15 cellular contexts compared by ENCODE assay signal in genomic region chr14:67428501-67429031, GRCh38. TPM values are rescaled to one million over a fixed set of nuclear protein-coding genes. Genes with fewer than 3 reads are reported as not detected.
DNase-seq lines count a peak whose midpoint lies in the region; ATAC-seq and TF ChIP-seq lines count a peak whose summit lies in the region.
"Had no signal": no experiment of that assay in that cellular context is flagged by ENCODE, and none has a peak within 500 bp of the region (broad histone marks: within the 10 kb centered on the region; RNA-seq: fewer than 3 reads in every experiment).

No MANE protein-coding gene starts in this region.

- H3K27ac Mint-ChIP-seq in activated CD4-positive, alpha-beta memory T cell treated with anti-CD3 and anti-CD28 coated beads for 36 hours = no peak overlapping the region
- no peak overlapping the region for H3K27ac Mint-ChIP-seq in activated CD4-positive, alpha-beta T cell treated with anti-CD3 and anti-CD28 coated beads for 36 hours
- H3K27ac Mint-ChIP-seq: immature natural killer cell had no signal

- H3K36me3 ChIP-seq in body of pancreas (replicated peaks in 1 of 2; ENCODE audit: insufficient read depth in 1 of 2, low read depth in 2 of 2) = no peaks in the 10 kb centered on the region

- H3K9me3 ChIP-seq in AG04450 (ENCODE audit: control insufficient read depth, insufficient read depth, low read length) (no peaks in the 10 kb centered on the region), body of pancreas (no peaks in the 10 kb centered on the region)
- H3K9me3 ChIP-seq: testis had no signal

- no peak overlapping the region for H3K4me3 ChIP-seq in AG04450 (ENCODE audit: low read depth, low read length)
- H3K4me3 ChIP-seq in body of pancreas = no peak overlapping the region
- H3K4me3 ChIP-seq: testis had no signal

- peaks cover 21% of the 10 kb centered on the region for H3K4me1 ChIP-seq in body of pancreas

- peaks cover 3% of the 10 kb centered on the region for H3K4me1 Mint-ChIP-seq in activated CD4-positive, alpha-beta memory T cell treated with anti-CD3 and anti-CD28 coated beads for 36 hours (ENCODE audit: low read depth)
- no peaks in the 10 kb centered on the region for H3K4me1 Mint-ChIP-seq in activated CD4-positive, alpha-beta T cell treated with anti-CD3 and anti-CD28 coated beads for 36 hours
- H3K4me1 Mint-ChIP-seq: immature natural killer cell had no signal

- H3K4me3 Mint-ChIP-seq in activated CD4-positive, alpha-beta memory T cell treated with anti-CD3 and anti-CD28 coated beads for 36 hours = no peak overlapping the region
- H3K4me3 Mint-ChIP-seq in activated CD4-positive, alpha-beta T cell treated with anti-CD3 and anti-CD28 coated beads for 36 hours = no peak overlapping the region
- H3K4me3 Mint-ChIP-seq: immature natural killer cell had no signal

- no peak overlapping the region for H3K27ac ChIP-seq in AG04450 (ENCODE audit: low read depth, low read length)
- H3K27ac ChIP-seq in body of pancreas = peak overlapping the region; percentile 61 to 78 (median 64)
- H3K27ac ChIP-seq: testis had no signal

- POLR2A ChIA-PET in AG04450 (lab: Yijun Ruan, JAX) = no interaction called here
- POLR2A ChIA-PET in activated CD4-positive, alpha-beta memory T cell treated with anti-CD3 and anti-CD28 coated beads for 36 hours (lab: Charles Lee) = no interaction called here
- POLR2A ChIA-PET in activated CD4-positive, alpha-beta T cell treated with anti-CD3 and anti-CD28 coated beads for 36 hours (lab: Charles Lee) = no interaction called here

- H3K27me3 Mint-ChIP-seq in activated CD4-positive, alpha-beta memory T cell treated with anti-CD3 and anti-CD28 coated beads for 36 hours = peaks cover 18% of the 10 kb centered on the region
- peaks cover 14% of the 10 kb centered on the region for H3K27me3 Mint-ChIP-seq in activated CD4-positive, alpha-beta T cell treated with anti-CD3 and anti-CD28 coated beads for 36 hours

- CTCF ChIA-PET in AG04450 (lab: Charles Lee) = interaction anchor here (0.8 to 5.8 kb wide), 14 partner anchors 10 to 275 kb away, joined by 3 to 114 read pairs (median 10); partner anchors contain the start of genes ARG2 and RDH11
- CTCF ChIA-PET in activated CD4-positive, alpha-beta memory T cell treated with anti-CD3 and anti-CD28 coated beads for 36 hours (lab: Charles Lee) = interaction anchor here (0.8 to 12.9 kb wide), 23 partner anchors 9 to 1070 kb away, joined by 3 to 249 read pairs (median 7); partner anchors contain the start of genes ARG2 and PIGH
- CTCF ChIA-PET in activated CD4-positive, alpha-beta T cell treated with anti-CD3 and anti-CD28 coated beads for 36 hours (lab: Charles Lee) = interaction anchor here (0.6 to 11.1 kb wide), 21 partner anchors 18 to 286 kb away, joined by 3 to 159 read pairs (median 4); partner anchors contain the start of gene PLEK2

- intact Hi-C loops in body of pancreas (cut with DNase I) = loop anchor here (10.0 kb wide), 1 partner anchor 146 kb away; no protein-coding TSS in a partner anchor
- intact Hi-C loops in activated CD4-positive, alpha-beta memory T cell treated with anti-CD3 and anti-CD28 coated beads for 36 hours (cut with micrococcal nuclease) = loop anchor here (5.0 kb wide), 1 partner anchor 274 kb away; the partner anchor contains the start of gene RDH12
- intact Hi-C loops in activated CD4-positive, alpha-beta T cell treated with anti-CD3 and anti-CD28 coated beads for 36 hours (cut with DNase I, micrococcal nuclease) = loop anchor here in 1 of 2 experiments (10.0 kb wide), 1 partner anchor 96 kb away; no protein-coding TSS in a partner anchor

- TF ChIP-seq CTCF in AG04450 (IDR thresholded peaks at IDR 0.05; ENCODE audit: low read depth, low read length) (peak; percentile 7; the same call in 1 of the 2 replicates), body of pancreas (IDR thresholded peaks at IDR 0.05) (peak in 3 of 7 experiments; percentile 1 to 31 (median 12))

- H3K27me3 ChIP-seq in AG04450 (ENCODE audit: control insufficient read depth, insufficient read depth, low read length) (peaks cover 16% of the 10 kb centered on the region), body of pancreas (no peaks in the 10 kb centered on the region)
- H3K27me3 ChIP-seq: testis had no signal

- DNase-seq in AG04450 (ENCODE audit: low read depth, low spot score) (peak; percentile 27), HT1080 (ENCODE audit: low read depth) (peak; percentile 69), body of pancreas (peak; percentile 48 to 72 (median 63)), kidney tubule cell (ENCODE audit: low spot score) (peak; percentile 56), OCI-M2 (lab: John Stamatoyannopoulos, UW; ENCODE audit: unreplicated experiment) (no peak)
- DNase-seq in activated T-cell treated with anti-CD3 and anti-CD28 coated beads, Interleukin-2, amount 50 U/mL, for 48 hours = no peak
- DNase-seq in activated CD4-positive, alpha-beta memory T cell treated with anti-CD3 and anti-CD28 coated beads for 36 hours = no peak
- no peak for DNase-seq in activated CD4-positive, alpha-beta T cell treated with anti-CD3 and anti-CD28 coated beads for 36 hours
- DNase-seq: activated gamma-delta T cell treated with Interleukin-2 at 50 U/mL for 16 hours; immature natural killer cell; NCI-H187; nucleus accumbens; stimulated activated CD4-positive, alpha-beta T cell treated with anti-CD3 and anti-CD28 coated beads, Interleukin-4, amount 100 ng/mL, for 1 hour; testis had no signal

- H3K36me3 Mint-ChIP-seq in activated CD4-positive, alpha-beta memory T cell treated with anti-CD3 and anti-CD28 coated beads for 36 hours = no peaks in the 10 kb centered on the region
- no peaks in the 10 kb centered on the region for H3K36me3 Mint-ChIP-seq in activated CD4-positive, alpha-beta T cell treated with anti-CD3 and anti-CD28 coated beads for 36 hours (ENCODE audit: low read depth)
- H3K36me3 Mint-ChIP-seq: immature natural killer cell had no signal

- no peak for TF ChIP-seq POLR2A in body of pancreas (IDR thresholded peaks at IDR 0.05)

- 24 to 31% methylated on average over 6 to 7 of the region's 7 CpGs for WGBS in body of pancreas, 2 donors

- peak; percentile 77 for ATAC-seq in body of pancreas
- ATAC-seq in activated CD4-positive, alpha-beta T cell treated with anti-CD3 and anti-CD28 coated beads for 36 hours = no peak
- ATAC-seq: Right ventricle myocardium inferior had no signal

- no peaks in the 10 kb centered on the region for H3K9me3 Mint-ChIP-seq in activated CD4-positive, alpha-beta memory T cell treated with anti-CD3 and anti-CD28 coated beads for 36 hours
- H3K9me3 Mint-ChIP-seq in activated CD4-positive, alpha-beta T cell treated with anti-CD3 and anti-CD28 coated beads for 36 hours (ENCODE audit: low read depth) = no peaks in the 10 kb centered on the region
- H3K9me3 Mint-ChIP-seq: immature natural killer cell had no signal

RNA-seq across cellular contexts. Expression of gene PLEK2, which starts 16.6 kb away (rescaled TPM):
- polyA plus RNA-seq in AG04450 (2011; rRNA removed) = 1.5 and 1.6 TPM in 2 replicates
- 0.39 and 1.9 TPM in 2 replicates for polyA minus RNA-seq in AG04450 (2011; rRNA and poly(A)+ RNA removed)
- 1.4 and 2.3 TPM in 2 replicates for total RNA-seq in HT1080 (2014; rRNA removed; shearing (Covaris generic))
- polyA plus RNA-seq in HT1080 (2015; cell fraction: cytosol; rRNA removed) = 0.66 and 1.4 TPM in 2 replicates
- polyA plus RNA-seq in HT1080 (2015; cell fraction: nucleus; rRNA removed) = 0.62 and 1.3 TPM in 2 replicates
- total RNA-seq in body of pancreas = 1 to 10 TPM; 7.5 to 9.2 TPM
- 1 to 10 TPM; 2.6 to 4.1 TPM for total RNA-seq in activated CD4-positive, alpha-beta memory T cell treated with anti-CD3 and anti-CD28 coated beads for 36 hours
- total RNA-seq in activated CD4-positive, alpha-beta T cell treated with anti-CD3 and anti-CD28 coated beads for 36 hours = 1 to 10 TPM; 2.9 to 5.1 TPM
- total RNA-seq: Right ventricle myocardium inferior had no signal
- polyA plus RNA-seq: immature natural killer cell had no signal

RNA-seq across cellular contexts. Expression of gene TMEM229B, which starts 60.0 kb away (rescaled TPM):
- polyA plus RNA-seq in AG04450 (2011; rRNA removed) = 0.05 and 0.07 TPM in 2 replicates
- not detected in 2 replicates for polyA minus RNA-seq in AG04450 (2011; rRNA and poly(A)+ RNA removed)
- total RNA-seq in HT1080 (2014; rRNA removed; shearing (Covaris generic)) = 5.8 and 6.0 TPM in 2 replicates
- polyA plus RNA-seq in HT1080 (2015; cell fraction: cytosol; rRNA removed) = 4.6 and 6.6 TPM in 2 replicates
- polyA plus RNA-seq in HT1080 (2015; cell fraction: nucleus; rRNA removed) = 3.4 and 3.7 TPM in 2 replicates
- 1 to 10 TPM; 2.0 to 4.4 TPM for total RNA-seq in body of pancreas
- total RNA-seq in activated CD4-positive, alpha-beta memory T cell treated with anti-CD3 and anti-CD28 coated beads for 36 hours = 1 to 10 TPM in 1 of 2 experiments, under 1 TPM in 1; 0.93 to 1.1 TPM
- total RNA-seq in activated CD4-positive, alpha-beta T cell treated with anti-CD3 and anti-CD28 coated beads for 36 hours = 1 to 10 TPM; 1.3 to 1.5 TPM

Comparison
In these comparisons a context has a peak if more than half of its experiments do, and no peak if none do; other contexts are left out.
1. DNase-seq: peak in AG04450 (single experiment), HT1080 (single experiment), body of pancreas (4 of 4) and kidney tubule cell (single experiment); none in activated T-cell treated with anti-CD3 and anti-CD28 coated beads, Interleukin-2, amount 50 U/mL, for 48 hours (0 of 2), activated CD4-positive, alpha-beta memory T cell treated with anti-CD3 and anti-CD28 coated beads for 36 hours (single experiment), OCI-M2 (single experiment) and activated CD4-positive, alpha-beta T cell treated with anti-CD3 and anti-CD28 coated beads for 36 hours (single experiment).